23 cellular contexts compared by ENCODE assay signal in genomic region chr3:14174483-14174882, GRCh38. TPM values are rescaled to one million over a fixed set of nuclear protein-coding genes. Genes with fewer than 3 reads are reported as not detected.
DNase-seq lines count a peak whose midpoint lies in the region; ATAC-seq, FAIRE-seq and TF ChIP-seq lines count a peak whose summit lies in the region.
"Had no signal": no experiment of that assay in that cellular context is flagged by ENCODE, and none has a peak within 500 bp of the region (broad histone marks: within the 10 kb centered on the region; RNA-seq: fewer than 3 reads in every experiment).

No MANE protein-coding gene starts in this region.

- H3K36me3 ChIP-seq in SK-N-SH (replicated peaks in 1 of 2; ENCODE audit: control insufficient read depth in 1 of 2, insufficient read depth in 2 of 2, low read length in 1 of 2) (peaks cover 30 to 37% of the 10 kb centered on the region in 2 experiments), K562 (ENCODE audit: control insufficient read depth, insufficient read depth, low read length) (peaks cover 42% of the 10 kb centered on the region), left lung (peaks cover 0 to 33% of the 10 kb centered on the region in 2 donors), PC-3 (ENCODE audit: low read depth, low read length) (peaks cover 28% of the 10 kb centered on the region)

- H3K79me2 ChIP-seq in SK-N-SH (ENCODE audit: insufficient read depth) (peaks cover 75% of the 10 kb centered on the region), K562 (ENCODE audit: control insufficient read depth, insufficient read depth, low read length) (peaks cover 59% of the 10 kb centered on the region), PC-3 (ENCODE audit: low read length) (peaks cover 54% of the 10 kb centered on the region)

- H3K4me1 Mint-ChIP-seq in naive thymus-derived CD8-positive, alpha-beta T cell = peaks cover 48 to 79% (median 74%) of the 10 kb centered on the region in 4 donors

- TF ChIP-seq CTCF in SK-N-SH (IDR thresholded peaks at IDR 0.05) = no peak
- no peak for TF ChIP-seq CTCF in K562 (IDR thresholded peaks at IDR 0.05 in 2 of 3, conservative IDR thresholded peaks at IDR 0.05 in 1 of 3; ENCODE audit: insufficient read depth in 2 of 3, low read depth in 1 of 3, low read length in 3 of 3)
- TF ChIP-seq CTCF in left lung (IDR thresholded peaks at IDR 0.05) = no peak
- TF ChIP-seq CTCF in PC-3 (conservative IDR thresholded peaks at IDR 0.05; ENCODE audit: low read depth, low read length) = no peak

- H4K20me1 ChIP-seq in SK-N-SH (ENCODE audit: insufficient read depth) = peaks cover 14% of the 10 kb centered on the region; the same call in 1 of the 2 replicates
- no peaks in the 10 kb centered on the region for H4K20me1 ChIP-seq in K562 (replicated peaks; ENCODE audit: control insufficient read depth, insufficient read depth, low read length)
- H4K20me1 ChIP-seq in PC-3 (ENCODE audit: low read length) = peaks cover 12% of the 10 kb centered on the region; the same call in 1 of the 2 replicates

- H3K27me3 ChIP-seq in SK-N-SH (ENCODE audit: insufficient read depth) (no peaks in the 10 kb centered on the region), K562 (ENCODE audit: control insufficient read depth in 2 of 2, insufficient read depth in 2 of 2, low read length in 2 of 2) (no peaks in the 10 kb centered on the region), left lung (no peaks in the 10 kb centered on the region), PC-3 (ENCODE audit: low read length) (no peaks in the 10 kb centered on the region)

- H3K9ac ChIP-seq in SK-N-SH (peak overlapping the region; percentile 25; the same call in 1 of the 2 replicates), K562 (ENCODE audit: insufficient read depth in 1 of 2, low read depth in 2 of 2, low read length in 2 of 2) (no peak overlapping the region), PC-3 (ENCODE audit: low read length) (no peak overlapping the region)

- peak overlapping the region; percentile 90 for H3K4me2 ChIP-seq in SK-N-SH
- no peak overlapping the region for H3K4me2 ChIP-seq in K562 (ENCODE audit: insufficient read depth, low read length)
- H3K4me2 ChIP-seq in PC-3 (ENCODE audit: low read length) = no peak overlapping the region

- H3K9me2 ChIP-seq in SK-N-SH (no peaks in the 10 kb centered on the region), PC-3 (replicated peaks; ENCODE audit: low read length) (no peaks in the 10 kb centered on the region)

- FAIRE-seq in K562 (lab: Jason Lieb, UNC) = no peak
- FAIRE-seq: G401.6, GM12892, RCC 7860 had no signal

- no peaks in the 10 kb centered on the region for H3K9me1 ChIP-seq in K562 (ENCODE audit: control insufficient read depth, insufficient read depth, low read length)

- intact Hi-C loops in K562 (cut with micrococcal nuclease) = no loop called here
- intact Hi-C loops in left lung (cut with DNase I) = no loop called here
- intact Hi-C loops in Right ventricle myocardium superior (cut with DNase I) = no loop called here
- intact Hi-C loops in PC-3 (cut with micrococcal nuclease) = no loop called here

- no peaks in the 10 kb centered on the region for H3K9me3 Mint-ChIP-seq in naive thymus-derived CD8-positive, alpha-beta T cell

- peaks cover 46% of the 10 kb centered on the region for H3F3A ChIP-seq in SK-N-SH (replicated peaks; ENCODE audit: insufficient read depth)
- H3F3A ChIP-seq in PC-3 (ENCODE audit: low read length, unreplicated experiment) = no peaks in the 10 kb centered on the region

- POLR2A ChIA-PET in SK-N-SH (lab: Yijun Ruan, JAX) (no interaction called here), K562 (lab: Yijun Ruan, JAX) (interaction anchor here (0.7 to 1.6 kb wide), 4 partner anchors 8 to 63 kb away, joined by 3 read pairs; no protein-coding TSS in a partner anchor), PC-3 (lab: Charles Lee; ENCODE audit: unreplicated experiment) (interaction anchor here (0.6 kb wide), 1 partner anchor 50 kb away, joined by 5 read pairs; the partner anchor contains the start of genes CHCHD4 and TMEM43)
- POLR2A ChIA-PET in naive thymus-derived CD8-positive, alpha-beta T cell (lab: Charles Lee) = interaction anchor here (0.8 to 7.0 kb wide), 3 partner anchors 32 to 278 kb away, joined by 3 to 124 read pairs (median 4); partner anchors contain the start of genes CHCHD4 and TMEM43

- CTCF ChIA-PET in SK-N-SH (lab: Yijun Ruan, JAX) (interaction anchor here (1.2 to 3.9 kb wide), 2 partner anchors 29 to 278 kb away, joined by 3 to 13 read pairs; no protein-coding TSS in a partner anchor), K562 (lab: Yijun Ruan, JAX; ENCODE audit: low intra/inter-chr PET ratio) (no interaction called here), PC-3 (lab: Charles Lee) (no interaction called here)

- peaks cover 13 to 39% (median 26%) of the 10 kb centered on the region in 3 donors for H3K36me3 Mint-ChIP-seq in naive thymus-derived CD8-positive, alpha-beta T cell

- H3K9me3 ChIP-seq in SK-N-SH = no peaks in the 10 kb centered on the region
- H3K9me3 ChIP-seq in K562 (replicated peaks; ENCODE audit: control insufficient read depth, insufficient read depth, low read depth, low read length) = no peaks in the 10 kb centered on the region
- H3K9me3 ChIP-seq in left lung = no peaks in the 10 kb centered on the region
- H3K9me3 ChIP-seq in PC-3 (ENCODE audit: low read length) = no peaks in the 10 kb centered on the region
- H3K9me3 ChIP-seq: thoracic aorta had no signal

- no peak for ATAC-seq in SK-N-SH treated with all-trans-retinoic acid at 6 μM for 48 hours
- ATAC-seq in K562 = no peak
- no peak for ATAC-seq in naive thymus-derived CD8-positive, alpha-beta T cell
- ATAC-seq in left lung = no peak
- no peak for ATAC-seq in Right ventricle myocardium superior (ENCODE audit: poor library complexity)
- no peak for ATAC-seq in PC-3
- ATAC-seq: sciatic nerve had no signal

- H3K27ac ChIP-seq in SK-N-SH (ENCODE audit: low read depth in 2 of 2, low read length in 1 of 2) (peak overlapping the region in 1 of 2 experiments; percentile 62), K562 (ENCODE audit: extremely low read depth, low read depth, low read length) (no peak overlapping the region), left lung (no peak overlapping the region), PC-3 (ENCODE audit: low read length) (no peak overlapping the region)
- H3K27ac ChIP-seq: 22Rv1, thoracic aorta had no signal

- no peaks in the 10 kb centered on the region for H3K27me3 Mint-ChIP-seq in naive thymus-derived CD8-positive, alpha-beta T cell

- H3K4me1 ChIP-seq in SK-N-SH (ENCODE audit: control insufficient read depth in 1 of 2, insufficient read depth in 2 of 2, low read depth in 1 of 2, low read length in 1 of 2) (peaks cover 35 to 61% of the 10 kb centered on the region in 2 experiments), K562 (replicated peaks in 1 of 2; ENCODE audit: control insufficient read depth in 2 of 2, insufficient read depth in 2 of 2, low read length in 2 of 2) (peaks cover 9 to 27% of the 10 kb centered on the region in 2 experiments), left lung (peaks cover 10 to 36% of the 10 kb centered on the region in 2 donors), PC-3 (ENCODE audit: insufficient read depth, low read length) (peaks cover 34% of the 10 kb centered on the region)

- WGBS in SK-N-SH (ENCODE audit: low lambda C conversion rate) = 49% methylated on average over 2 of the region's 2 CpGs
- 38% methylated on average over 2 of the region's 2 CpGs for WGBS in K562 (ENCODE audit: insufficient coverage, low coverage, missing lambda C conversion rate)

- DNase-seq in SK-N-SH = no peak
- DNase-seq in HS-5 (ENCODE audit: low read depth) = peak; percentile 20
- no peak for DNase-seq in K562 (ENCODE audit: extremely low read depth in 1 of 4, low spot score in 3 of 4)
- DNase-seq in naive thymus-derived CD8-positive, alpha-beta T cell = no peak
- no peak for DNase-seq in left lung
- DNase-seq in Right ventricle myocardium superior = no peak
- DNase-seq in PC-3 = no peak
- DNase-seq: activated CD4-positive, CD25-positive, alpha-beta regulatory T cell treated with anti-CD3 and anti-CD28 coated beads, Interleukin-2, amount 50 U/mL, for 72 hours; activated CD8-positive, alpha-beta memory T cell treated with anti-CD3 and anti-CD28 coated beads, Interleukin-2, amount 50 U/mL, for 48 hours; amniotic stem cell; islet precursor cell; NCI-H2081 treated with DMSO at 0.1 percent for 48 hours; NCI-H526 treated with DMSO at 0.1 percent for 48 hours; occipital lobe; stimulated activated CD4-positive, alpha-beta T cell treated with anti-CD3 and anti-CD28 coated beads, Interleukin-4, amount 100 ng/mL, for 1 hour; T-helper 1 cell had no signal

- in situ Hi-C loops in K562 (cut with MboI) = no loop called here

- BruUV-seq in K562 (replicated peaks; lab: Mats Ljungman, UMichigan) (no TSS peak), PC-3 (replicated peaks; lab: Mats Ljungman, UMichigan) (no TSS peak)

- H3K4me3 Mint-ChIP-seq in naive thymus-derived CD8-positive, alpha-beta T cell = peak overlapping the region in 7 of 10 donors; percentile 58 to 88 (median 67)

- TF ChIP-seq RAD21 in SK-N-SH (IDR thresholded peaks at IDR 0.05; ENCODE audit: low read length) (no peak), K562 (CRISPR knock-in tag; conservative IDR thresholded peaks at IDR 0.05 in 1 of 2, IDR thresholded peaks at IDR 0.05 in 1 of 2) (no peak)

- H2AFZ ChIP-seq in SK-N-SH (ENCODE audit: low read depth) = no peak overlapping the region
- no peak overlapping the region for H2AFZ ChIP-seq in K562 (ENCODE audit: low read depth, low read length)
- no peak overlapping the region for H2AFZ ChIP-seq in PC-3 (ENCODE audit: low read length)

- TF ChIP-seq EP300 in SK-N-SH (IDR thresholded peaks at IDR 0.05; ENCODE audit: borderline replicate concordance in 1 of 2, low read depth in 1 of 2, low read length in 1 of 2) (no peak), K562 (IDR thresholded peaks at IDR 0.05; ENCODE audit: low read length) (no peak)

- TF ChIP-seq POLR2A in K562 (conservative IDR thresholded peaks at IDR 0.05) = no peak

- H3K4me3 ChIP-seq in SK-N-SH (ENCODE audit: low read depth in 2 of 2, low read length in 1 of 2) (peak overlapping the region in 1 of 2 experiments; percentile 90; a peak in 1 of 4 replicates), K562 (no peak overlapping the region), left lung (no peak overlapping the region), PC-3 (ENCODE audit: low read length) (no peak overlapping the region)
- H3K4me3 ChIP-seq: thoracic aorta had no signal

- peak overlapping the region in 8 of 10 donors; percentile 10 to 100 (median 60) for H3K27ac Mint-ChIP-seq in naive thymus-derived CD8-positive, alpha-beta T cell

RNA-seq across cellular contexts. Expression of gene XPC, which starts 3.9 kb away (rescaled TPM):
- polyA plus RNA-seq in SK-N-SH (2012; rRNA removed) (50.0 and 52.0 TPM in 2 replicates), K562 (2011; rRNA removed) (25.1 and 25.5 TPM in 2 replicates), K562 (2014; fragmentation: Illumina TruSeq; extraction: Trizol) (54.4 and 54.7 TPM in 2 replicates), K562 (2014; fragmentation: Nextera tagmentation; extraction: Ambion mirVana) (1 to 10 TPM; 3.8 to 4.1 TPM), K562 (2014; rRNA removed) (33.8 and 42.4 TPM in 2 replicates)
- polyA plus RNA-seq in SK-N-SH (2012; cell fraction: cytosol; rRNA removed) = 41.9 and 42.1 TPM in 2 replicates
- polyA plus RNA-seq in SK-N-SH (2012; cell fraction: nucleus; rRNA removed) = 140 and 154 TPM in 2 replicates
- 61.0 and 92.1 TPM in 2 replicates for total RNA-seq in K562 (2011; cell fraction: chromatin; rRNA removed; ENCODE audit: low replicate concordance)
- 32.5 and 33.7 TPM in 2 replicates for total RNA-seq in K562 (2011; cell fraction: nucleolus; rRNA removed)
- 45.0 and 59.2 TPM in 2 replicates for total RNA-seq in K562 (2011; cell fraction: nucleoplasm; rRNA removed)
- total RNA-seq in K562 (2014; rRNA removed) (51.8 and 54.1 TPM in 2 replicates), K562 (2014; rRNA removed; fragmentation: Illumina TruSeq; extraction: Trizol) (41.2 and 49.8 TPM in 2 replicates), K562 (2015; rRNA removed; fragmentation: Illumina TruSeq; extraction: Trizol) (41.3 and 44.2 TPM in 2 replicates), K562 (2021) (44.5 and 54.0 TPM in 2 replicates), left lung (10 to 100 TPM; 23.9 to 31.8 TPM), Right ventricle myocardium superior (7.7 TPM), PC-3 (2014; rRNA removed) (24.3 and 26.1 TPM in 2 replicates)
- polyA plus RNA-seq in K562 (2011; cell fraction: cytosol; rRNA removed) = 11.7 and 15.8 TPM in 2 replicates
- 76.2 and 81.9 TPM in 2 replicates for polyA plus RNA-seq in K562 (2011; cell fraction: nucleus; rRNA removed)
- 41.7 and 44.5 TPM in 2 replicates for polyA plus RNA-seq in K562 (2012)
- polyA minus RNA-seq in K562 (2011; rRNA and poly(A)+ RNA removed) = 30.9 and 32.3 TPM in 2 replicates
- 24.0 and 24.8 TPM in 2 replicates for polyA minus RNA-seq in K562 (2011; cell fraction: cytosol; rRNA and poly(A)+ RNA removed)
- 34.9 and 53.4 TPM in 2 replicates for polyA minus RNA-seq in K562 (2011; cell fraction: nucleus; rRNA and poly(A)+ RNA removed)
- total RNA-seq in naive thymus-derived CD8-positive, alpha-beta T cell = 10 to 100 TPM; 90.9 to 95.2 TPM
- polyA plus RNA-seq in naive thymus-derived CD8-positive, alpha-beta T cell = 10 to 100 TPM; 28.5 to 49.6 (median 49.4) TPM

RNA-seq across cellular contexts. Expression of gene LSM3, which starts 4.1 kb away (rescaled TPM):
- polyA plus RNA-seq in SK-N-SH (2012; rRNA removed) (5.1 and 6.4 TPM in 2 replicates), K562 (2011; rRNA removed) (34.0 and 48.7 TPM in 2 replicates), K562 (2014; fragmentation: Illumina TruSeq; extraction: Trizol) (48.6 and 55.2 TPM in 2 replicates), K562 (2014; fragmentation: Nextera tagmentation; extraction: Ambion mirVana) (100 to 1,000 TPM; 180 to 203 TPM), K562 (2014; rRNA removed) (61.6 and 75.1 TPM in 2 replicates)
- polyA plus RNA-seq in SK-N-SH (2012; cell fraction: cytosol; rRNA removed) = 9.3 and 15.8 TPM in 2 replicates
- polyA plus RNA-seq in SK-N-SH (2012; cell fraction: nucleus; rRNA removed) = 0.66 and 1.4 TPM in 2 replicates
- total RNA-seq in K562 (2011; cell fraction: chromatin; rRNA removed; ENCODE audit: low replicate concordance) = 11.3 and 17.2 TPM in 2 replicates
- 7.4 and 9.3 TPM in 2 replicates for total RNA-seq in K562 (2011; cell fraction: nucleolus; rRNA removed)
- 14.2 and 25.6 TPM in 2 replicates for total RNA-seq in K562 (2011; cell fraction: nucleoplasm; rRNA removed)
- total RNA-seq in K562 (2014; rRNA removed) (32.6 and 33.8 TPM in 2 replicates), K562 (2014; rRNA removed; fragmentation: Illumina TruSeq; extraction: Trizol) (64.7 and 73.9 TPM in 2 replicates), K562 (2015; rRNA removed; fragmentation: Illumina TruSeq; extraction: Trizol) (54.4 and 61.2 TPM in 2 replicates), K562 (2021) (38.5 and 46.4 TPM in 2 replicates), left lung (10 to 100 TPM; 10.6 to 11.1 TPM), Right ventricle myocardium superior (16.8 TPM), PC-3 (2014; rRNA removed) (22.0 and 27.2 TPM in 2 replicates)
- polyA plus RNA-seq in K562 (2011; cell fraction: cytosol; rRNA removed) = 3.6 and 12.9 TPM in 2 replicates
- polyA plus RNA-seq in K562 (2011; cell fraction: nucleus; rRNA removed) = 3.1 and 6.0 TPM in 2 replicates
- polyA plus RNA-seq in K562 (2012) = 31.9 and 61.8 TPM in 2 replicates
- 14.8 and 16.0 TPM in 2 replicates for polyA minus RNA-seq in K562 (2011; rRNA and poly(A)+ RNA removed)
- polyA minus RNA-seq in K562 (2011; cell fraction: cytosol; rRNA and poly(A)+ RNA removed) = 4.3 and 6.0 TPM in 2 replicates
- polyA minus RNA-seq in K562 (2011; cell fraction: nucleus; rRNA and poly(A)+ RNA removed) = 5.5 and 7.6 TPM in 2 replicates
- 10 to 100 TPM; 10.4 to 11.6 TPM for total RNA-seq in naive thymus-derived CD8-positive, alpha-beta T cell
- 10 to 100 TPM; 20.8 to 26.5 (median 24.8) TPM for polyA plus RNA-seq in naive thymus-derived CD8-positive, alpha-beta T cell

RNA-seq across cellular contexts. Expression of gene TMEM43, which starts 49.6 kb away (rescaled TPM):
- polyA plus RNA-seq in SK-N-SH (2012; rRNA removed) (105 and 123 TPM in 2 replicates), K562 (2011; rRNA removed) (41.9 and 50.8 TPM in 2 replicates), K562 (2014; fragmentation: Illumina TruSeq; extraction: Trizol) (41.5 and 46.1 TPM in 2 replicates), K562 (2014; fragmentation: Nextera tagmentation; extraction: Ambion mirVana) (10 to 100 TPM; 16.7 to 29.4 TPM), K562 (2014; rRNA removed) (32.7 and 37.5 TPM in 2 replicates)
- polyA plus RNA-seq in SK-N-SH (2012; cell fraction: cytosol; rRNA removed) = 83.4 and 97.1 TPM in 2 replicates
- polyA plus RNA-seq in SK-N-SH (2012; cell fraction: nucleus; rRNA removed) = 137 and 155 TPM in 2 replicates
- total RNA-seq in K562 (2011; cell fraction: chromatin; rRNA removed; ENCODE audit: low replicate concordance) = 45.4 and 56.1 TPM in 2 replicates
- total RNA-seq in K562 (2011; cell fraction: nucleolus; rRNA removed) = 65.7 and 72.4 TPM in 2 replicates
- 57.3 and 58.4 TPM in 2 replicates for total RNA-seq in K562 (2011; cell fraction: nucleoplasm; rRNA removed)
- total RNA-seq in K562 (2014; rRNA removed) (35.0 and 49.2 TPM in 2 replicates), K562 (2014; rRNA removed; fragmentation: Illumina TruSeq; extraction: Trizol) (32.9 and 35.7 TPM in 2 replicates), K562 (2015; rRNA removed; fragmentation: Illumina TruSeq; extraction: Trizol) (41.1 and 42.9 TPM in 2 replicates), K562 (2021) (38.9 and 39.7 TPM in 2 replicates), left lung (100 to 1,000 TPM in 1 of 2 donors, 10 to 100 TPM in 1; 82.3 to 104 TPM), Right ventricle myocardium superior (32.1 TPM), PC-3 (2014; rRNA removed) (78.6 and 83.1 TPM in 2 replicates)
- 46.0 and 54.1 TPM in 2 replicates for polyA plus RNA-seq in K562 (2011; cell fraction: cytosol; rRNA removed)
- polyA plus RNA-seq in K562 (2011; cell fraction: nucleus; rRNA removed) = 73.1 and 80.6 TPM in 2 replicates
- 32.9 and 33.9 TPM in 2 replicates for polyA plus RNA-seq in K562 (2012)
- 32.4 and 38.1 TPM in 2 replicates for polyA minus RNA-seq in K562 (2011; rRNA and poly(A)+ RNA removed)
- polyA minus RNA-seq in K562 (2011; cell fraction: cytosol; rRNA and poly(A)+ RNA removed) = 21.2 TPM in 2 replicates
- 17.1 and 22.2 TPM in 2 replicates for polyA minus RNA-seq in K562 (2011; cell fraction: nucleus; rRNA and poly(A)+ RNA removed)
- total RNA-seq in naive thymus-derived CD8-positive, alpha-beta T cell = 10 to 100 TPM; 50.8 to 52.4 TPM
- 10 to 100 TPM; 45.6 to 65.0 (median 56.0) TPM for polyA plus RNA-seq in naive thymus-derived CD8-positive, alpha-beta T cell

RNA-seq across cellular contexts. Expression of gene CHCHD4, which starts 49.8 kb away (rescaled TPM):
- polyA plus RNA-seq in SK-N-SH (2012; rRNA removed) = 15.4 and 17.3 TPM in 2 replicates
- 21.3 and 22.4 TPM in 2 replicates for polyA plus RNA-seq in SK-N-SH (2012; cell fraction: cytosol; rRNA removed)
- polyA plus RNA-seq in SK-N-SH (2012; cell fraction: nucleus; rRNA removed) = 4.1 and 5.7 TPM in 2 replicates
- total RNA-seq in K562 (2011; cell fraction: chromatin; rRNA removed; ENCODE audit: low replicate concordance) = 8.4 and 13.9 TPM in 2 replicates
- total RNA-seq in K562 (2011; cell fraction: nucleolus; rRNA removed) = 7.5 and 9.3 TPM in 2 replicates
- 11.0 and 15.7 TPM in 2 replicates for total RNA-seq in K562 (2011; cell fraction: nucleoplasm; rRNA removed)
- 70.9 and 77.2 TPM in 2 replicates for total RNA-seq in K562 (2014; rRNA removed)
- total RNA-seq in K562 (2014; rRNA removed; fragmentation: Illumina TruSeq; extraction: Trizol) = 70.9 and 79.2 TPM in 2 replicates
- total RNA-seq in K562 (2015; rRNA removed; fragmentation: Illumina TruSeq; extraction: Trizol) = 56.5 and 61.2 TPM in 2 replicates
- total RNA-seq in K562 (2021) = 53.5 and 55.4 TPM in 2 replicates
- polyA plus RNA-seq in K562 (2011; rRNA removed) = 46.2 and 68.4 TPM in 2 replicates
- polyA plus RNA-seq in K562 (2011; cell fraction: cytosol; rRNA removed) = 27.7 and 40.4 TPM in 2 replicates
- polyA plus RNA-seq in K562 (2011; cell fraction: nucleus; rRNA removed) = 15.4 and 19.6 TPM in 2 replicates
- polyA plus RNA-seq in K562 (2012) = 32.4 and 47.1 TPM in 2 replicates
- 89.0 and 105 TPM in 2 replicates for polyA plus RNA-seq in K562 (2014; fragmentation: Illumina TruSeq; extraction: Trizol)
- 100 to 1,000 TPM; 152 to 225 TPM for polyA plus RNA-seq in K562 (2014; fragmentation: Nextera tagmentation; extraction: Ambion mirVana)
- polyA plus RNA-seq in K562 (2014; rRNA removed) = 81.3 and 81.7 TPM in 2 replicates
- polyA minus RNA-seq in K562 (2011; rRNA and poly(A)+ RNA removed) = 48.2 and 54.4 TPM in 2 replicates
- polyA minus RNA-seq in K562 (2011; cell fraction: cytosol; rRNA and poly(A)+ RNA removed) = 19.5 and 24.8 TPM in 2 replicates
- 6.1 and 12.2 TPM in 2 replicates for polyA minus RNA-seq in K562 (2011; cell fraction: nucleus; rRNA and poly(A)+ RNA removed)
- 1 to 10 TPM; 9.1 to 9.6 TPM for total RNA-seq in naive thymus-derived CD8-positive, alpha-beta T cell
- polyA plus RNA-seq in naive thymus-derived CD8-positive, alpha-beta T cell = 10 to 100 TPM in 2 of 3 donors, 1 to 10 TPM in 1; 6.8 to 15.8 (median 11.5) TPM
- total RNA-seq in left lung = 10 to 100 TPM in 1 of 2 donors, 1 to 10 TPM in 1; 9.6 to 13.6 TPM
- 35.9 TPM for total RNA-seq in Right ventricle myocardium superior
- total RNA-seq in PC-3 (2014; rRNA removed) = 39.5 and 43.3 TPM in 2 replicates
